Comparison of ENCODE assay signal across 12 cellular contexts in the genomic region with DNA sequence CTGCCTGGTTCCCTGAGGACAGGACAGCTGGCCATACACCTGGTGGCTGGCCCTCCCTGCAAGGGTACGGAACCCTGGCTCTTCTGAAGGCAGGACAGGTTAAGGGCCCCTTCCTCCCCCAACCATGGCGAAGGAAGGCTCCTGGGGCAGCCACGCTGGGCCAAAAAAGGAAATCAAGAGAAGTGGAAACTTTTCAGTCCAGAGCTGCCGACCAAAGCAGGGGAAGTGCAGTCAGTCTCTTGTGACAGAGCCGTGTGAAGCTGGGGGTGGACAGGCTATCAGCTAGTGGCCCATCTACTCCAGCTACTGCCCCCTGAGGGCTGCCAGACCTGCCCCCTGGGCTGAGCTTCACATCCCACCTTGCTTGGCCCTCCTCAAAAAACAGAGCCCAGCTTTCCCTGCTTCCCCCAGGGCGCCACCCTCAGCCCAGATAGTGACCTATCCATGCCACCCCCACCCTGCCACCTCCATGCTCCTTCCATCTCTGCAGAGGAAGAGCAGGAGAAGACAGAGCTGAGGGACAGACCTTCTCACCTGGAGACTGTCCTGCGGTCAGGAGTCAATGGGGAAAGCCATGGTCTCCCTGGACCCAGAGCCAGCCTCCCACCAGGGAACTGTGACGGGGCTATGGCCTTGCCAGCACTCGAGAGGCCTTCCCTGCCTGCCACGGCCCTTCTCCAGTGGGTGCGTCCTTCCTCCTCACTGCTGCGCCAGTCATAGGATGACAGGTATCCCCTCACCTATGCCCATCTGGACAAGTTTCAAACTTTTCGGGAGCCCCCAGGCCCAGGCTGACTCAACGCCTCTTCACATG. TPM values are rescaled to one million over a fixed set of nuclear protein-coding genes. Genes with fewer than 3 reads are reported as not detected.
DNase-seq lines count a peak whose midpoint lies in the region; ATAC-seq, FAIRE-seq and TF ChIP-seq lines count a peak whose summit lies in the region.
"Had no signal": no experiment of that assay in that cellular context is flagged by ENCODE, and none has a peak within 500 bp of the region (broad histone marks: within the 10 kb centered on the region; RNA-seq: fewer than 3 reads in every experiment).

No MANE protein-coding gene starts in this region.

- no peak overlapping the region for H2AFZ ChIP-seq in K562 (ENCODE audit: low read depth, low read length)

- H3K27ac ChIP-seq in K562 (ENCODE audit: extremely low read depth, low read depth, low read length) (peak overlapping the region; percentile 40; the same call in 1 of the 3 replicates), esophagus muscularis mucosa (replicated peaks in 1 of 4) (no peak overlapping the region), aorta (ENCODE audit: low read depth in 1 of 2, low read length in 2 of 2) (no peak overlapping the region)

- H3K4me3 ChIP-seq in K562 = no peak overlapping the region
- H3K4me3 ChIP-seq in esophagus muscularis mucosa = no peak overlapping the region
- H3K4me3 ChIP-seq in aorta (ENCODE audit: low read length in 2 of 2) = no peak overlapping the region
- H3K4me3 ChIP-seq: pancreas had no signal

- no peak for TF ChIP-seq POLR2A in K562 (conservative IDR thresholded peaks at IDR 0.05)
- no peak for TF ChIP-seq POLR2A in esophagus muscularis mucosa (IDR thresholded peaks at IDR 0.05; ENCODE audit: low read depth)

- peak overlapping the region; percentile 85 for H3K27ac Mint-ChIP-seq in activated naive CD4-positive, alpha-beta T cell treated with anti-CD3 and anti-CD28 coated beads for 36 hours
- peak overlapping the region; percentile 96 for H3K27ac Mint-ChIP-seq in stimulated activated naive B cell treated with anti-CD40 and anti-IgM and Interleukin-4, amounts not matched to agents 10 μg/mL and 1 μg/mL and 100 μg/mL, for 72 hours

- peaks cover 43% of the 10 kb centered on the region for H3K36me3 Mint-ChIP-seq in activated naive CD4-positive, alpha-beta T cell treated with anti-CD3 and anti-CD28 coated beads for 36 hours (ENCODE audit: low read depth)
- peaks cover 81 to 85% of the 10 kb centered on the region in 2 donors for H3K36me3 Mint-ChIP-seq in stimulated activated naive B cell treated with anti-CD40 and anti-IgM and Interleukin-4, amounts not matched to agents 10 μg/mL and 1 μg/mL and 100 μg/mL, for 72 hours

- no TSS peak for BruUV-seq in K562 (replicated peaks; lab: Mats Ljungman, UMichigan)

- H3K4me3 Mint-ChIP-seq in activated naive CD4-positive, alpha-beta T cell treated with anti-CD3 and anti-CD28 coated beads for 36 hours = peak overlapping the region; percentile 90
- peak overlapping the region; percentile 91 to 94 for H3K4me3 Mint-ChIP-seq in stimulated activated naive B cell treated with anti-CD40 and anti-IgM and Interleukin-4, amounts not matched to agents 10 μg/mL and 1 μg/mL and 100 μg/mL, for 72 hours

- TF ChIP-seq EP300 in K562 (IDR thresholded peaks at IDR 0.05; ENCODE audit: low read length) = no peak
- no peak for TF ChIP-seq EP300 in esophagus muscularis mucosa (IDR thresholded peaks at IDR 0.05)

- peaks cover 79% of the 10 kb centered on the region for H3K4me1 Mint-ChIP-seq in activated naive CD4-positive, alpha-beta T cell treated with anti-CD3 and anti-CD28 coated beads for 36 hours (ENCODE audit: low read depth)
- H3K4me1 Mint-ChIP-seq in stimulated activated naive B cell treated with anti-CD40 and anti-IgM and Interleukin-4, amounts not matched to agents 10 μg/mL and 1 μg/mL and 100 μg/mL, for 72 hours = peaks cover 68 to 87% of the 10 kb centered on the region in 2 donors

- no peaks in the 10 kb centered on the region for H3K9me3 Mint-ChIP-seq in activated naive CD4-positive, alpha-beta T cell treated with anti-CD3 and anti-CD28 coated beads for 36 hours
- no peaks in the 10 kb centered on the region for H3K9me3 Mint-ChIP-seq in stimulated activated naive B cell treated with anti-CD40 and anti-IgM and Interleukin-4, amounts not matched to agents 10 μg/mL and 1 μg/mL and 100 μg/mL, for 72 hours

- CTCF ChIA-PET in activated naive CD4-positive, alpha-beta T cell treated with anti-CD3 and anti-CD28 coated beads for 36 hours (lab: Charles Lee) = interaction anchor here (0.7 to 2.2 kb wide), 4 partner anchors 10 to 47 kb away, joined by 3 to 11 read pairs (median 6); no protein-coding TSS in a partner anchor
- CTCF ChIA-PET in K562 (lab: Yijun Ruan, JAX; ENCODE audit: low intra/inter-chr PET ratio) = interaction anchor here (0.9 kb wide), 1 partner anchor 10 kb away, joined by 3 read pairs; no protein-coding TSS in a partner anchor

- 80% methylated on average over 13 of the region's 14 CpGs for WGBS in K562 (ENCODE audit: insufficient coverage, low coverage, missing lambda C conversion rate)
- 81% methylated on average over 13 of the region's 14 CpGs for WGBS in esophagus muscularis mucosa
- 91 to 92% methylated on average over 14 of the region's 14 CpGs for WGBS in aorta, 2 donors

- POLR2A ChIA-PET in K562 (lab: Yijun Ruan, JAX) = interaction anchor here (0.7 to 1.2 kb wide), 3 partner anchors 14 to 51 kb away, joined by 3 to 4 read pairs (median 3); no protein-coding TSS in a partner anchor

- TF ChIP-seq CTCF in K562 (IDR thresholded peaks at IDR 0.05 in 2 of 3, conservative IDR thresholded peaks at IDR 0.05 in 1 of 3; ENCODE audit: insufficient read depth in 2 of 3, low read depth in 1 of 3, low read length in 3 of 3) (no peak), esophagus muscularis mucosa (IDR thresholded peaks at IDR 0.05) (no peak)

- H3K36me3 ChIP-seq in K562 (ENCODE audit: control insufficient read depth, insufficient read depth, low read length) (peaks cover 42% of the 10 kb centered on the region), esophagus muscularis mucosa (no peaks in the 10 kb centered on the region), aorta (ENCODE audit: control insufficient read depth in 1 of 2, insufficient read depth in 2 of 2, low read length in 1 of 2) (no peaks in the 10 kb centered on the region)
- H3K36me3 ChIP-seq: pancreas had no signal

- in situ Hi-C loops in K562 (cut with MboI) = no loop called here

- TF ChIP-seq RAD21 in K562 (CRISPR knock-in tag; conservative IDR thresholded peaks at IDR 0.05 in 1 of 2, IDR thresholded peaks at IDR 0.05 in 1 of 2) = no peak

- intact Hi-C loops in activated naive CD4-positive, alpha-beta T cell treated with anti-CD3 and anti-CD28 coated beads for 36 hours (cut with micrococcal nuclease) = no loop called here
- intact Hi-C loops in K562 (cut with micrococcal nuclease) = no loop called here
- intact Hi-C loops in esophagus muscularis mucosa (cut with DNase I) = no loop called here
- intact Hi-C loops in aorta (cut with DNase I) = no loop called here

- no peak for FAIRE-seq in K562 (lab: Jason Lieb, UNC)
- FAIRE-seq: pancreas had no signal

- H3K9ac ChIP-seq in K562 (ENCODE audit: insufficient read depth in 1 of 2, low read depth in 2 of 2, low read length in 2 of 2) = peak overlapping the region; percentile 16 to 86; a peak in 2 of 4 replicates

- ATAC-seq in K562 (no peak), aorta (ENCODE audit: low FRiP score) (no peak), GM21825 (IDR thresholded peaks at IDR 0.05; ENCODE audit: unreplicated experiment) (no peak)
- peak; percentile 6 to 12 for ATAC-seq in stimulated activated naive B cell treated with anti-CD40 and anti-IgM and Interleukin-4, amounts not matched to agents 10 μg/mL and 1 μg/mL and 100 μg/mL, for 72 hours (replicated peaks)

- H3K79me2 ChIP-seq in K562 (ENCODE audit: control insufficient read depth, insufficient read depth, low read length) = peaks cover 97% of the 10 kb centered on the region

- DNase-seq in activated naive CD4-positive, alpha-beta T cell treated with anti-CD3 and anti-CD28 coated beads for 36 hours = no peak
- no peak for DNase-seq in activated naive CD4-positive, alpha-beta T cell (lab: John Stamatoyannopoulos, UW)
- DNase-seq in NOMO-1 treated with dmso at 0.1 percent for 144 hours (lab: John Stamatoyannopoulos, UW; ENCODE audit: unreplicated experiment) (peak; percentile 14), K562 (ENCODE audit: extremely low read depth in 1 of 4, low spot score in 3 of 4) (no peak), esophagus muscularis mucosa (ENCODE audit: extremely low spot score) (no peak), aorta (no peak)
- no peak for DNase-seq in stimulated activated naive B cell treated with anti-CD40 and anti-IgM and Interleukin-4, amounts not matched to agents 10 μg/mL and 1 μg/mL and 100 μg/mL, for 72 hours
- DNase-seq: cerebellar nuclear complex, foreskin melanocyte, NCI-H1048 had no signal

- peaks cover 43% of the 10 kb centered on the region for H4K20me1 ChIP-seq in K562 (replicated peaks; ENCODE audit: control insufficient read depth, insufficient read depth, low read length)

- H3K9me1 ChIP-seq in K562 (ENCODE audit: control insufficient read depth, insufficient read depth, low read length) = no peaks in the 10 kb centered on the region

- H3K27me3 Mint-ChIP-seq in activated naive CD4-positive, alpha-beta T cell treated with anti-CD3 and anti-CD28 coated beads for 36 hours (ENCODE audit: low read depth) = no peaks in the 10 kb centered on the region
- H3K27me3 Mint-ChIP-seq in stimulated activated naive B cell treated with anti-CD40 and anti-IgM and Interleukin-4, amounts not matched to agents 10 μg/mL and 1 μg/mL and 100 μg/mL, for 72 hours = no peaks in the 10 kb centered on the region

- H3K27me3 ChIP-seq in K562 (ENCODE audit: control insufficient read depth in 2 of 2, insufficient read depth in 2 of 2, low read length in 2 of 2) = no peaks in the 10 kb centered on the region
- H3K27me3 ChIP-seq in esophagus muscularis mucosa = peaks cover 0 to 59% (median 19%) of the 10 kb centered on the region in 4 donors
- no peaks in the 10 kb centered on the region for H3K27me3 ChIP-seq in aorta (ENCODE audit: control insufficient read depth in 1 of 2, insufficient read depth in 2 of 2, low read length in 1 of 2)
- H3K27me3 ChIP-seq: pancreas had no signal

- H3K4me2 ChIP-seq in K562 (ENCODE audit: insufficient read depth, low read length) = peak overlapping the region; percentile 34

- H3K4me1 ChIP-seq in K562 (replicated peaks in 1 of 2; ENCODE audit: control insufficient read depth in 2 of 2, insufficient read depth in 2 of 2, low read length in 2 of 2) (peaks cover 68 to 83% of the 10 kb centered on the region in 2 experiments), esophagus muscularis mucosa (peaks cover 11 to 36% (median 23%) of the 10 kb centered on the region in 4 donors), aorta (ENCODE audit: control insufficient read depth in 1 of 2, insufficient read depth in 2 of 2, low read length in 2 of 2) (no peaks in the 10 kb centered on the region)

- H3K9me3 ChIP-seq in K562 (replicated peaks; ENCODE audit: control insufficient read depth, insufficient read depth, low read depth, low read length) (no peaks in the 10 kb centered on the region), esophagus muscularis mucosa (no peaks in the 10 kb centered on the region), aorta (ENCODE audit: control insufficient read depth, low read length) (no peaks in the 10 kb centered on the region)
- H3K9me3 ChIP-seq: pancreas had no signal

RNA-seq across cellular contexts. Expression of a gene that starts 4.6 kb away (rescaled TPM):
- total RNA-seq in activated naive CD4-positive, alpha-beta T cell treated with anti-CD3 and anti-CD28 coated beads for 36 hours = 10 to 100 TPM; 45.7 to 46.9 TPM
- total RNA-seq in K562 (2011; cell fraction: chromatin; rRNA removed; ENCODE audit: low replicate concordance) = 17.2 and 52.5 TPM in 2 replicates
- 48.0 and 55.7 TPM in 2 replicates for total RNA-seq in K562 (2011; cell fraction: nucleolus; rRNA removed)
- 32.8 and 33.4 TPM in 2 replicates for total RNA-seq in K562 (2011; cell fraction: nucleoplasm; rRNA removed)
- total RNA-seq in K562 (2014; rRNA removed) (4.8 and 5.7 TPM in 2 replicates), K562 (2014; rRNA removed; fragmentation: Illumina TruSeq; extraction: Trizol) (1.7 and 3.3 TPM in 2 replicates), K562 (2015; rRNA removed; fragmentation: Illumina TruSeq; extraction: Trizol) (6.1 and 6.6 TPM in 2 replicates), K562 (2021) (6.2 and 6.8 TPM in 2 replicates), esophagus muscularis mucosa (1 to 10 TPM; 1.2 to 4.1 (median 2.7) TPM), aorta (1 to 10 TPM; 2.3 to 4.1 TPM)
- polyA plus RNA-seq in K562 (2011; rRNA removed) (8.2 and 12.8 TPM in 2 replicates), K562 (2014; fragmentation: Illumina TruSeq; extraction: Trizol) (6.4 and 6.8 TPM in 2 replicates), K562 (2014; fragmentation: Nextera tagmentation; extraction: Ambion mirVana) (under 1 TPM in 1 of 2 experiments, not detected in 1; 0.04 TPM), K562 (2014; rRNA removed) (3.6 and 7.2 TPM in 2 replicates), aorta (1 to 10 TPM in 1 of 2 donors, under 1 TPM in 1; 0.54 to 1.8 TPM)
- 15.1 and 15.7 TPM in 2 replicates for polyA plus RNA-seq in K562 (2011; cell fraction: cytosol; rRNA removed)
- polyA plus RNA-seq in K562 (2011; cell fraction: nucleus; rRNA removed) = 24.4 and 28.1 TPM in 2 replicates
- polyA plus RNA-seq in K562 (2012) = 12.7 and 16.6 TPM in 2 replicates
- 7.0 and 9.6 TPM in 2 replicates for polyA minus RNA-seq in K562 (2011; rRNA and poly(A)+ RNA removed)
- 8.2 and 10.7 TPM in 2 replicates for polyA minus RNA-seq in K562 (2011; cell fraction: cytosol; rRNA and poly(A)+ RNA removed)
- polyA minus RNA-seq in K562 (2011; cell fraction: nucleus; rRNA and poly(A)+ RNA removed) = 8.9 and 13.2 TPM in 2 replicates

RNA-seq across cellular contexts. Expression of a gene that starts 31.8 kb away (rescaled TPM):
- total RNA-seq in activated naive CD4-positive, alpha-beta T cell treated with anti-CD3 and anti-CD28 coated beads for 36 hours = 10 to 100 TPM; 43.0 to 47.0 TPM
- total RNA-seq in K562 (2011; cell fraction: chromatin; rRNA removed; ENCODE audit: low replicate concordance) = 9.1 and 12.8 TPM in 2 replicates
- 12.8 and 16.2 TPM in 2 replicates for total RNA-seq in K562 (2011; cell fraction: nucleolus; rRNA removed)
- 10.7 and 15.0 TPM in 2 replicates for total RNA-seq in K562 (2011; cell fraction: nucleoplasm; rRNA removed)
- total RNA-seq in K562 (2014; rRNA removed) = 36.6 and 79.6 TPM in 2 replicates
- total RNA-seq in K562 (2014; rRNA removed; fragmentation: Illumina TruSeq; extraction: Trizol) = 26.2 and 29.3 TPM in 2 replicates
- 31.1 and 32.4 TPM in 2 replicates for total RNA-seq in K562 (2015; rRNA removed; fragmentation: Illumina TruSeq; extraction: Trizol)
- 51.7 and 65.5 TPM in 2 replicates for total RNA-seq in K562 (2021)
- polyA plus RNA-seq in K562 (2011; rRNA removed) = 63.4 and 64.7 TPM in 2 replicates
- 107 and 180 TPM in 2 replicates for polyA plus RNA-seq in K562 (2011; cell fraction: cytosol; rRNA removed)
- 29.7 and 35.7 TPM in 2 replicates for polyA plus RNA-seq in K562 (2011; cell fraction: nucleus; rRNA removed)
- 41.6 and 62.1 TPM in 2 replicates for polyA plus RNA-seq in K562 (2012)
- polyA plus RNA-seq in K562 (2014; fragmentation: Illumina TruSeq; extraction: Trizol) = 52.8 and 65.0 TPM in 2 replicates
- polyA plus RNA-seq in K562 (2014; fragmentation: Nextera tagmentation; extraction: Ambion mirVana) = 10 to 100 TPM; 19.2 to 44.9 TPM
- polyA plus RNA-seq in K562 (2014; rRNA removed) = 47.8 and 70.3 TPM in 2 replicates
- polyA minus RNA-seq in K562 (2011; rRNA and poly(A)+ RNA removed) = 40.5 and 52.2 TPM in 2 replicates
- 40.3 and 40.8 TPM in 2 replicates for polyA minus RNA-seq in K562 (2011; cell fraction: cytosol; rRNA and poly(A)+ RNA removed)
- polyA minus RNA-seq in K562 (2011; cell fraction: nucleus; rRNA and poly(A)+ RNA removed) = 8.6 and 10.9 TPM in 2 replicates
- 10 to 100 TPM; 52.7 to 69.7 (median 60.5) TPM for total RNA-seq in esophagus muscularis mucosa
- 10 to 100 TPM; 25.1 to 27.0 TPM for total RNA-seq in aorta
- polyA plus RNA-seq in aorta = 10 to 100 TPM; 28.9 to 45.3 TPM

Comparison
In these comparisons a context has a peak if more than half of its experiments do, and no peak if none do; other contexts are left out.
1. ATAC-seq: peak in stimulated activated naive B cell treated with anti-CD40 and anti-IgM and Interleukin-4, amounts not matched to agents 10 μg/mL and 1 μg/mL and 100 μg/mL, for 72 hours (2 of 2); none in K562 (single experiment), aorta (single experiment) and GM21825 (single experiment).